Comparison of ENCODE assay signal across 8 cellular contexts in genomic region chr1:178740924-178741323, GRCh38.
"Had no signal": no experiment of that assay in that cellular context is flagged by ENCODE, and none has a peak within 500 bp of the region (broad histone marks: within the 10 kb centered on the region; RNA-seq: fewer than 3 reads in every experiment).

No MANE protein-coding gene starts in this region.

- H3K27ac ChIP-seq: KMS-11 had no signal

- H3K9ac ChIP-seq: KMS-11 had no signal

- H3K4me2 ChIP-seq: GM23338, KMS-11 had no signal

- DNase-seq: H9, HCEC 1CT, IMR-90, KBM-7 had no signal

- H3K4me3 ChIP-seq: GM23338 had no signal

- H3K4me3 Mint-ChIP-seq: GM23338, H9 had no signal

- H3K27ac Mint-ChIP-seq: GM23338 had no signal

- H3K9me3 Mint-ChIP-seq: GM23338, H9 had no signal

- ATAC-seq: GM23338 had no signal

- FAIRE-seq: H1, HTR-8/SVneo had no signal

- H2AFZ ChIP-seq: GM23338 had no signal

- H3K4me1 Mint-ChIP-seq: GM23338, H9 had no signal
